Comparison of ENCODE assay signal across 8 cellular contexts in genomic region chr6:132812255-132812732, GRCh38. TPM values are rescaled to one million over a fixed set of nuclear protein-coding genes. Genes with fewer than 3 reads are reported as not detected.
DNase-seq lines count a peak whose midpoint lies in the region; ATAC-seq and TF ChIP-seq lines count a peak whose summit lies in the region.

No MANE protein-coding gene starts in this region.

- peaks cover 25% of the 10 kb centered on the region for H4K20me1 ChIP-seq in OCI-LY7 (ENCODE audit: insufficient read depth, low read length)
- peaks cover 28% of the 10 kb centered on the region for H4K20me1 ChIP-seq in osteoblast (ENCODE audit: insufficient read depth, low read length)

- peak overlapping the region; percentile 93 for H3K4me3 ChIP-seq in OCI-LY7 (ENCODE audit: low read depth, low read length, poor library complexity, severe bottlenecking)
- peak overlapping the region; percentile 85 for H3K4me3 ChIP-seq in osteoblast (ENCODE audit: insufficient read depth, low read length)

- POLR2A ChIA-PET in OCI-LY7 (lab: Charles Lee): interaction anchor here (0.6 to 3.5 kb wide), 19 partner anchors 8 to 543 kb away, joined by 3 to 36 read pairs (median 4); partner anchors contain the start of genes SLC18B1, STX7 and VNN2

- H3K27me3 ChIP-seq in osteoblast (ENCODE audit: insufficient read depth, low read length): peaks cover 34% of the 10 kb centered on the region

- intact Hi-C loops in OCI-LY7 (cut with micrococcal nuclease; ENCODE audit: unreplicated experiment): loop anchor here (5.0 to 10.0 kb wide), 4 partner anchors 315 to 1143 kb away; partner anchors contain the start of gene TBPL1

- H3K9me3 ChIP-seq in OCI-LY7 (ENCODE audit: low read length) (no peaks in the 10 kb centered on the region), osteoblast (ENCODE audit: low read depth, low read length) (no peaks in the 10 kb centered on the region)

- peaks cover 37 to 43% of the 10 kb centered on the region in 2 donors for H3K4me1 Mint-ChIP-seq in effector memory CD8-positive, alpha-beta T cell (ENCODE audit: low read depth in 2 of 2)

- BruUV-seq in OCI-LY7 (replicated peaks; lab: Mats Ljungman, UMichigan): no TSS peak

- H3K9me2 ChIP-seq in OCI-LY7 (ENCODE audit: insufficient read depth, low read length): no peaks in the 10 kb centered on the region

- H3K9me3 Mint-ChIP-seq in effector memory CD8-positive, alpha-beta T cell: no peaks in the 10 kb centered on the region

- ATAC-seq in effector memory CD8-positive, alpha-beta T cell (replicated peaks): no peak

- peak overlapping the region; percentile 98 for H3K27ac Mint-ChIP-seq in effector memory CD8-positive, alpha-beta T cell

- H3K79me2 ChIP-seq in OCI-LY7 (ENCODE audit: insufficient read depth, low read depth, low read length) (peaks cover 30% of the 10 kb centered on the region), osteoblast (ENCODE audit: insufficient read depth, low read length) (peaks cover 22% of the 10 kb centered on the region)

- H2AFZ ChIP-seq in OCI-LY7 (ENCODE audit: low read length) (peak overlapping the region; percentile 86), osteoblast (ENCODE audit: low read length) (peak overlapping the region; percentile 100)

- H3K27ac ChIP-seq in OCI-LY7 (ENCODE audit: low read depth, low read length, poor library complexity, severe bottlenecking) (peak overlapping the region; percentile 88), osteoblast (ENCODE audit: low read depth, low read length) (peak overlapping the region; percentile 83)

- peak overlapping the region; percentile 94 to 96 for H3K4me3 Mint-ChIP-seq in effector memory CD8-positive, alpha-beta T cell

- H3K4me1 ChIP-seq in OCI-LY7 (ENCODE audit: insufficient read depth, low read length, poor library complexity, severe bottlenecking): peaks cover 29% of the 10 kb centered on the region
- peaks cover 31% of the 10 kb centered on the region for H3K4me1 ChIP-seq in osteoblast (ENCODE audit: insufficient read depth, low read length)

- no peak for TF ChIP-seq CTCF in OCI-LY7 (conservative IDR thresholded peaks at IDR 0.05; ENCODE audit: low read length)
- no peak for TF ChIP-seq CTCF in osteoblast (IDR thresholded peaks at IDR 0.05; ENCODE audit: extremely low read depth, low read depth, low read length)

- CTCF ChIA-PET in OCI-LY7 (lab: Charles Lee; ENCODE audit: unreplicated experiment): interaction anchor here (1.0 kb wide), 1 partner anchor 13 kb away, joined by 3 read pairs; no protein-coding TSS in a partner anchor

- H3K4me2 ChIP-seq in OCI-LY7 (ENCODE audit: low read length) (peak overlapping the region; percentile 93), osteoblast (ENCODE audit: insufficient read depth, low read length) (peak overlapping the region; percentile 92)

- DNase-seq in NCI-H1092 treated with DMSO at 0.1 percent for 48 hours (lab: John Stamatoyannopoulos, UW): peak; percentile 27
- no peak for DNase-seq in NCI-H1092 (lab: John Stamatoyannopoulos, UW)
- peak; percentile 46 for DNase-seq in OCI-LY7 (ENCODE audit: low spot score)
- no peak for DNase-seq in effector memory CD8-positive, alpha-beta T cell
- DNase-seq in osteoblast (ENCODE audit: insufficient read length, low spot score, missing footprints): peak; percentile 74
- DNase-seq in NCI-H2227 (lab: John Stamatoyannopoulos, UW; ENCODE audit: unreplicated experiment): no peak
- DNase-seq in activated CD4-positive, CD25-positive, alpha-beta regulatory T cell (lab: John Stamatoyannopoulos, UW): no peak
- DNase-seq in SIG-M5 treated with dmso at 0.1 percent for 504 hours (lab: John Stamatoyannopoulos, UW; ENCODE audit: unreplicated experiment): no peak

- H3K27me3 Mint-ChIP-seq in effector memory CD8-positive, alpha-beta T cell: peaks cover 0 to 8% of the 10 kb centered on the region in 2 donors

- H3K36me3 Mint-ChIP-seq in effector memory CD8-positive, alpha-beta T cell (ENCODE audit: insufficient read depth): peaks cover 58% of the 10 kb centered on the region

- H3K36me3 ChIP-seq in OCI-LY7 (ENCODE audit: insufficient read depth, low read length): peaks cover 29% of the 10 kb centered on the region
- H3K36me3 ChIP-seq in osteoblast (ENCODE audit: insufficient read depth, low read length): peaks cover 26% of the 10 kb centered on the region

RNA-seq across cellular contexts. Expression of gene RPS12, which starts 2.1 kb away (rescaled TPM):
- 2,324 and 2,945 TPM in 2 replicates for total RNA-seq in OCI-LY7 (2014; rRNA removed; shearing (Covaris generic))
- total RNA-seq in OCI-LY7 (2022): 1,739 and 1,804 TPM in 2 replicates
- 961 and 1,137 TPM in 2 replicates for total RNA-seq in osteoblast

RNA-seq across cellular contexts. Expression of gene SLC18B1, which starts 13.9 kb away (rescaled TPM):
- total RNA-seq in OCI-LY7 (2014; rRNA removed; shearing (Covaris generic)): 5.0 and 6.0 TPM in 2 replicates
- total RNA-seq in OCI-LY7 (2022): 5.8 and 7.5 TPM in 2 replicates
- total RNA-seq in osteoblast: 6.9 and 8.3 TPM in 2 replicates

RNA-seq across cellular contexts. Expression of gene VNN2, which starts 54.6 kb away (rescaled TPM):
- total RNA-seq in OCI-LY7 (2014; rRNA removed; shearing (Covaris generic)): 22.7 and 25.5 TPM in 2 replicates
- total RNA-seq in OCI-LY7 (2022): 28.9 and 31.4 TPM in 2 replicates
- not detected in 2 replicates for total RNA-seq in osteoblast

Comparison
In these comparisons a context has a peak if more than half of its experiments do, and no peak if none do; other contexts are left out.
1. DNase-seq: peak in NCI-H1092 treated with DMSO at 0.1 percent for 48 hours (single experiment), OCI-LY7 (single experiment) and osteoblast (single experiment); none in NCI-H1092 (single experiment), effector memory CD8-positive, alpha-beta T cell (0 of 3), NCI-H2227 (single experiment), activated CD4-positive, CD25-positive, alpha-beta regulatory T cell (0 of 4) and SIG-M5 treated with dmso at 0.1 percent for 504 hours (single experiment).
2. RNA of gene VNN2, which starts 54.6 kb away (total RNA-seq): 22.7 to 31.4 TPM in OCI-LY7; not detected in osteoblast; every median in the first group is over 10 times any median in the second.